In genomic region chr3:128443771-128444170, GRCh38 we compare ENCODE assay signal across 1 cellular context.
TF ChIP-seq lines count a peak whose summit lies in the region.

No MANE protein-coding gene starts in this region.

TF ChIP-seq in K562, 482 proteins besides CTCF, POLR2A, EP300 and RAD21:
- TF ChIP-seq, protein P1, sequence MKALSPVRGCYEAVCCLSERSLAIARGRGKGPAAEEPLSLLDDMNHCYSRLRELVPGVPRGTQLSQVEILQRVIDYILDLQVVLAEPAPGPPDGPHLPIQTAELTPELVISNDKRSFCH (CRISPR knock-in tag; IDR thresholded peaks at IDR 0.05) = no peak
- TF ChIP-seq, protein P1 (tag; IDR thresholded peaks at IDR 0.05) = no peak
- peak; percentile 25 for TF ChIP-seq RBM25 (IDR thresholded peaks at IDR 0.05; ENCODE audit: low read depth, low read length, severe bottlenecking)
